ENCODE assay signal across 1 cellular context in genomic region chr18:58590827-58591226, GRCh38.
TF ChIP-seq lines count a peak whose summit lies in the region.

No MANE protein-coding gene starts in this region.

TF ChIP-seq in SK-N-SH, 30 proteins besides CTCF, POLR2A, EP300 and RAD21 (continued from another document):
- TF ChIP-seq, protein P1, sequence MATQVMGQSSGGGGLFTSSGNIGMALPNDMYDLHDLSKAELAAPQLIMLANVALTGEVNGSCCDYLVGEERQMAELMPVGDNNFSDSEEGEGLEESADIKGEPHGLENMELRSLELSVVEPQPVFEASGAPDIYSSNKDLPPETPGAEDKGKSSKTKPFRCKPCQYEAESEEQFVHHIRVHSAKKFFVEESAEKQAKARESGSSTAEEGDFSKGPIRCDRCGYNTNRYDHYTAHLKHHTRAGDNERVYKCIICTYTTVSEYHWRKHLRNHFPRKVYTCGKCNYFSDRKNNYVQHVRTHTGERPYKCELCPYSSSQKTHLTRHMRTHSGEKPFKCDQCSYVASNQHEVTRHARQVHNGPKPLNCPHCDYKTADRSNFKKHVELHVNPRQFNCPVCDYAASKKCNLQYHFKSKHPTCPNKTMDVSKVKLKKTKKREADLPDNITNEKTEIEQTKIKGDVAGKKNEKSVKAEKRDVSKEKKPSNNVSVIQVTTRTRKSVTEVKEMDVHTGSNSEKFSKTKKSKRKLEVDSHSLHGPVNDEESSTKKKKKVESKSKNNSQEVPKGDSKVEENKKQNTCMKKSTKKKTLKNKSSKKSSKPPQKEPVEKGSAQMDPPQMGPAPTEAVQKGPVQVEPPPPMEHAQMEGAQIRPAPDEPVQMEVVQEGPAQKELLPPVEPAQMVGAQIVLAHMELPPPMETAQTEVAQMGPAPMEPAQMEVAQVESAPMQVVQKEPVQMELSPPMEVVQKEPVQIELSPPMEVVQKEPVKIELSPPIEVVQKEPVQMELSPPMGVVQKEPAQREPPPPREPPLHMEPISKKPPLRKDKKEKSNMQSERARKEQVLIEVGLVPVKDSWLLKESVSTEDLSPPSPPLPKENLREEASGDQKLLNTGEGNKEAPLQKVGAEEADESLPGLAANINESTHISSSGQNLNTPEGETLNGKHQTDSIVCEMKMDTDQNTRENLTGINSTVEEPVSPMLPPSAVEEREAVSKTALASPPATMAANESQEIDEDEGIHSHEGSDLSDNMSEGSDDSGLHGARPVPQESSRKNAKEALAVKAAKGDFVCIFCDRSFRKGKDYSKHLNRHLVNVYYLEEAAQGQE (IDR thresholded peaks at IDR 0.05; ENCODE audit: low read depth, low read length) = no peak
- TF ChIP-seq SMC3 (IDR thresholded peaks at IDR 0.05; ENCODE audit: low read depth, low read length) (no peak), NRF1 (IDR thresholded peaks at IDR 0.05; ENCODE audit: low read depth, low read length) (no peak), SIN3A (IDR thresholded peaks at IDR 0.05; ENCODE audit: borderline replicate concordance, low read depth, low read length) (no peak), NFIC (IDR thresholded peaks at IDR 0.05; ENCODE audit: borderline replicate concordance) (no peak), FOSL2 (IDR thresholded peaks at IDR 0.05; ENCODE audit: borderline replicate concordance, low read depth) (no peak), ZBTB33 (IDR thresholded peaks at IDR 0.05; ENCODE audit: borderline replicate concordance, low read depth) (no peak)
- TF ChIP-seq, protein P2, sequence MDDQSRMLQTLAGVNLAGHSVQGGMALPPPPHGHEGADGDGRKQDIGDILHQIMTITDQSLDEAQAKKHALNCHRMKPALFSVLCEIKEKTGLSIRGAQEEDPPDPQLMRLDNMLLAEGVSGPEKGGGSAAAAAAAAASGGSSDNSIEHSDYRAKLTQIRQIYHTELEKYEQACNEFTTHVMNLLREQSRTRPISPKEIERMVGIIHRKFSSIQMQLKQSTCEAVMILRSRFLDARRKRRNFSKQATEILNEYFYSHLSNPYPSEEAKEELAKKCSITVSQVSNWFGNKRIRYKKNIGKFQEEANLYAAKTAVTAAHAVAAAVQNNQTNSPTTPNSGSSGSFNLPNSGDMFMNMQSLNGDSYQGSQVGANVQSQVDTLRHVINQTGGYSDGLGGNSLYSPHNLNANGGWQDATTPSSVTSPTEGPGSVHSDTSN (IDR thresholded peaks at IDR 0.05) = no peak
